ENCODE assay signal across 20 cellular contexts in genomic region chr6:548517-548916, GRCh38.
A peak's percentile ranks its signal among the peaks of the same experiment; 100 is the strongest.
DNase-seq lines count a peak whose midpoint lies in the region; ATAC-seq and FAIRE-seq lines count a peak whose summit lies in the region.
"Had no signal": no experiment of that assay in that cellular context is flagged by ENCODE, and none has a peak within 500 bp of the region (broad histone marks: within the 10 kb centered on the region; RNA-seq: fewer than 3 reads in every experiment).

No MANE protein-coding gene starts in this region.

- H3K36me3 Mint-ChIP-seq in T-helper 1 cell treated with Interleukin-12 subunit alpha and Interleukin-12 subunit beta and Interleukin-4 antibody, amounts not matched to agents 30 μg/mL and 1 μg/mL, for 36 hours (ENCODE audit: low read depth), result peaks cover 31% of the 10 kb centered on the region

- ATAC-seq in GM19035 (IDR thresholded peaks at IDR 0.05; ENCODE audit: unreplicated experiment) (no peak), HG03280 (IDR thresholded peaks at IDR 0.05; ENCODE audit: unreplicated experiment) (no peak)
- ATAC-seq: right cardiac atrium, Right ventricle myocardium inferior had no signal

- H3K4me1 Mint-ChIP-seq in T-helper 1 cell treated with Interleukin-12 subunit alpha and Interleukin-12 subunit beta and Interleukin-4 antibody, amounts not matched to agents 30 μg/mL and 1 μg/mL, for 36 hours (ENCODE audit: low read depth), result peaks cover 29% of the 10 kb centered on the region

- H3K27me3 Mint-ChIP-seq in T-helper 1 cell treated with Interleukin-12 subunit alpha and Interleukin-12 subunit beta and Interleukin-4 antibody, amounts not matched to agents 30 μg/mL and 1 μg/mL, for 36 hours (ENCODE audit: low read depth), result no peaks in the 10 kb centered on the region

- peak overlapping the region; percentile 61 for H3K4me3 Mint-ChIP-seq in T-helper 1 cell treated with Interleukin-12 subunit alpha and Interleukin-12 subunit beta and Interleukin-4 antibody, amounts not matched to agents 30 μg/mL and 1 μg/mL, for 36 hours

- no peak for FAIRE-seq in urothelium cell line (lab: Jason Lieb, UNC)
- FAIRE-seq: A204.1, astrocyte, GM12892 had no signal

- DNase-seq in activated CD4-positive, alpha-beta T cell treated with anti-CD3 and anti-CD28 coated beads for 48 hours, result peak; percentile 69
- no peak for DNase-seq in activated CD4-positive, alpha-beta T cell treated with anti-CD3 and anti-CD28 coated beads, Interleukin-2, amount 50 U/mL, for 4 hours
- DNase-seq in activated naive CD4-positive, alpha-beta T cell treated with anti-CD3 and anti-CD28 coated beads, Interleukin-2, amount 50 U/mL, for 16 hours, result peak; percentile 26
- DNase-seq in stimulated activated CD4-positive, alpha-beta T cell treated with anti-CD3 and anti-CD28 coated beads, Interleukin-4, amount 100 ng/mL, for 1 hour, result peak; percentile 41
- no peak for DNase-seq in urothelium cell line (ENCODE audit: low spot score)
- DNase-seq: DMS153; effector CD8-positive, alpha-beta T cell; esophagus squamous epithelium; NCI-H1417; NCI-H526; occipital lobe; right cardiac atrium; SW 1271 had no signal

- peak overlapping the region; percentile 84 for H3K27ac Mint-ChIP-seq in T-helper 1 cell treated with Interleukin-12 subunit alpha and Interleukin-12 subunit beta and Interleukin-4 antibody, amounts not matched to agents 30 μg/mL and 1 μg/mL, for 36 hours

- H3K9me3 Mint-ChIP-seq in T-helper 1 cell treated with Interleukin-12 subunit alpha and Interleukin-12 subunit beta and Interleukin-4 antibody, amounts not matched to agents 30 μg/mL and 1 μg/mL, for 36 hours, result no peaks in the 10 kb centered on the region

Comparison
In these comparisons a context has a peak if more than half of its experiments do, and no peak if none do; other contexts are left out.
1. DNase-seq: peak in activated CD4-positive, alpha-beta T cell treated with anti-CD3 and anti-CD28 coated beads for 48 hours (single experiment), activated naive CD4-positive, alpha-beta T cell treated with anti-CD3 and anti-CD28 coated beads, Interleukin-2, amount 50 U/mL, for 16 hours (single experiment) and stimulated activated CD4-positive, alpha-beta T cell treated with anti-CD3 and anti-CD28 coated beads, Interleukin-4, amount 100 ng/mL, for 1 hour (single experiment); none in activated CD4-positive, alpha-beta T cell treated with anti-CD3 and anti-CD28 coated beads, Interleukin-2, amount 50 U/mL, for 4 hours (0 of 2) and urothelium cell line (single experiment).